In genomic region chr15:100140527-100141303, GRCh38 we compare ENCODE assay signal across 1 cellular context.
TF ChIP-seq lines count a peak whose summit lies in the region.

No MANE protein-coding gene starts in this region.

TF ChIP-seq in WTC11, 78 proteins besides CTCF, POLR2A, EP300 and RAD21 (continued from another document):
- TF ChIP-seq ZNF281 (CRISPR knock-in tag; IDR thresholded peaks at IDR 0.05) (no peak), EMX1 (CRISPR knock-in tag; IDR thresholded peaks at IDR 0.05) (no peak)
- TF ChIP-seq, protein P1, sequence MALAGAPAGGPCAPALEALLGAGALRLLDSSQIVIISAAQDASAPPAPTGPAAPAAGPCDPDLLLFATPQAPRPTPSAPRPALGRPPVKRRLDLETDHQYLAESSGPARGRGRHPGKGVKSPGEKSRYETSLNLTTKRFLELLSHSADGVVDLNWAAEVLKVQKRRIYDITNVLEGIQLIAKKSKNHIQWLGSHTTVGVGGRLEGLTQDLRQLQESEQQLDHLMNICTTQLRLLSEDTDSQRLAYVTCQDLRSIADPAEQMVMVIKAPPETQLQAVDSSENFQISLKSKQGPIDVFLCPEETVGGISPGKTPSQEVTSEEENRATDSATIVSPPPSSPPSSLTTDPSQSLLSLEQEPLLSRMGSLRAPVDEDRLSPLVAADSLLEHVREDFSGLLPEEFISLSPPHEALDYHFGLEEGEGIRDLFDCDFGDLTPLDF (CRISPR knock-in tag; IDR thresholded peaks at IDR 0.05): no peak
